ENCODE assay signal across 8 cellular contexts in the genomic region with DNA sequence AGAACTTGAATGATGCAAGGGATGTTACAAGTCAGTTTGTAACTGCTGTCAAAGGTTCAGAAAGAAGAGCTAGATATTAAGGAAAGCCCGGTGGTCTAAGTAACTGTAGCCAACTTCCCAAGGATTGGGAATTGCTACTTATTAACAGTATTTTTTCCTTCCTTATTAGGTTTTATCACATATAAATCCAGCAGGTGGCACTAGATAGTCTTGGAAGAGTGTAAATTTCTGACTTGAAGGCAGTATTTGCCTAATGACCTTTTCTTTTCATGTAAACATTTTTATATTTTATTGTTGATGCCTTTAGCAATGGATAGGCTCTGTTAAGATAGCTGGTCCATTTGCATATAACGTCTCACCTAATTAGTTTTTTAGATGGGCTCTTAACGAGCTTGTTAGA. TPM values are rescaled to one million over a fixed set of nuclear protein-coding genes. Genes with fewer than 3 reads are reported as not detected.
DNase-seq lines count a peak whose midpoint lies in the region; ATAC-seq and TF ChIP-seq lines count a peak whose summit lies in the region.

No MANE protein-coding gene starts in this region.

- H3K4me3 ChIP-seq in fibroblast of mammary gland (ENCODE audit: control insufficient read depth, low read depth, low read length): no peak overlapping the region
- H3K4me3 ChIP-seq in sigmoid colon: no peak overlapping the region

- H3K4me1 ChIP-seq in sigmoid colon: no peaks in the 10 kb centered on the region

- intact Hi-C loops in sigmoid colon (cut with DNase I): loop anchor here (2.0 kb wide), 1 partner anchor 230 kb away; no protein-coding TSS in a partner anchor

- no peak for TF ChIP-seq EP300 in sigmoid colon (IDR thresholded peaks at IDR 0.05)

- no peaks in the 10 kb centered on the region for H3K27me3 ChIP-seq in sigmoid colon

- no peak for TF ChIP-seq POLR2A in sigmoid colon (IDR thresholded peaks at IDR 0.05)

- 56 to 68% methylated on average over 3 of the region's 3 CpGs for WGBS in sigmoid colon, 2 donors

- TF ChIP-seq CTCF in fibroblast of mammary gland (conservative IDR thresholded peaks at IDR 0.05; ENCODE audit: control insufficient read depth, insufficient read depth, low read depth, low read length) (peak; percentile 49), sigmoid colon (IDR thresholded peaks at IDR 0.05) (peak in 1 of 4 experiments; percentile 19)

- DNase-seq in SKM-1 treated with dmso at 0.1 percent for 144 hours (lab: John Stamatoyannopoulos, UW; ENCODE audit: unreplicated experiment): peak; percentile 12
- no peak for DNase-seq in SKM-1 (lab: John Stamatoyannopoulos, UW; ENCODE audit: unreplicated experiment)
- peak; percentile 47 for DNase-seq in NCI-H69 (lab: John Stamatoyannopoulos, UW)
- DNase-seq in fibroblast of mammary gland (ENCODE audit: low read depth): peak; percentile 38
- DNase-seq in superior temporal gyrus (ENCODE audit: extremely low spot score): peak; percentile 70
- no peak for DNase-seq in COLO668 (lab: John Stamatoyannopoulos, UW; ENCODE audit: unreplicated experiment)
- DNase-seq in sigmoid colon: no peak

- H3K27ac ChIP-seq in sigmoid colon: no peak overlapping the region

- H3K9me3 ChIP-seq in sigmoid colon: no peaks in the 10 kb centered on the region

- no peaks in the 10 kb centered on the region for H3K36me3 ChIP-seq in sigmoid colon

- ATAC-seq in HG02884 (IDR thresholded peaks at IDR 0.05; ENCODE audit: unreplicated experiment): no peak

RNA-seq across cellular contexts. Expression of a gene that starts 51.2 kb away (rescaled TPM):
- 10 to 100 TPM in 1 of 4 donors, 1 to 10 TPM in 3; 3.6 to 16.9 (median 4.1) TPM for total RNA-seq in sigmoid colon
- polyA plus RNA-seq in sigmoid colon: 10 to 100 TPM in 1 of 3 donors, 1 to 10 TPM in 2; 2.4 to 10.8 (median 5.5) TPM

Comparison
In these comparisons a context has a peak if more than half of its experiments do, and no peak if none do; other contexts are left out.
1. DNase-seq: peak in SKM-1 treated with dmso at 0.1 percent for 144 hours (single experiment), NCI-H69 (single experiment), fibroblast of mammary gland (single experiment) and superior temporal gyrus (single experiment); none in SKM-1 (single experiment), COLO668 (single experiment) and sigmoid colon (single experiment).